ENCODE assay signal across 1 cellular context in genomic region chr11:120180571-120181445, GRCh38.
TF ChIP-seq lines count a peak whose summit lies in the region.

No MANE protein-coding gene starts in this region.

TF ChIP-seq in HepG2, 621 proteins besides CTCF, POLR2A, EP300 and RAD21 (continues in another document):
- TF ChIP-seq, protein P1, sequence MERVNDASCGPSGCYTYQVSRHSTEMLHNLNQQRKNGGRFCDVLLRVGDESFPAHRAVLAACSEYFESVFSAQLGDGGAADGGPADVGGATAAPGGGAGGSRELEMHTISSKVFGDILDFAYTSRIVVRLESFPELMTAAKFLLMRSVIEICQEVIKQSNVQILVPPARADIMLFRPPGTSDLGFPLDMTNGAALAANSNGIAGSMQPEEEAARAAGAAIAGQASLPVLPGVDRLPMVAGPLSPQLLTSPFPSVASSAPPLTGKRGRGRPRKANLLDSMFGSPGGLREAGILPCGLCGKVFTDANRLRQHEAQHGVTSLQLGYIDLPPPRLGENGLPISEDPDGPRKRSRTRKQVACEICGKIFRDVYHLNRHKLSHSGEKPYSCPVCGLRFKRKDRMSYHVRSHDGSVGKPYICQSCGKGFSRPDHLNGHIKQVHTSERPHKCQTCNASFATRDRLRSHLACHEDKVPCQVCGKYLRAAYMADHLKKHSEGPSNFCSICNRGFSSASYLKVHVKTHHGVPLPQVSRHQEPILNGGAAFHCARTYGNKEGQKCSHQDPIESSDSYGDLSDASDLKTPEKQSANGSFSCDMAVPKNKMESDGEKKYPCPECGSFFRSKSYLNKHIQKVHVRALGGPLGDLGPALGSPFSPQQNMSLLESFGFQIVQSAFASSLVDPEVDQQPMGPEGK (CRISPR knock-in tag; IDR thresholded peaks at IDR 0.05): peak; percentile 46; the same call in 1 of the 2 replicates
- peak; percentile 29; the same call in 1 of the 2 replicates for TF ChIP-seq ETV5 (CRISPR knock-in tag; IDR thresholded peaks at IDR 0.05; ENCODE audit: borderline replicate concordance)
- TF ChIP-seq, protein P2, sequence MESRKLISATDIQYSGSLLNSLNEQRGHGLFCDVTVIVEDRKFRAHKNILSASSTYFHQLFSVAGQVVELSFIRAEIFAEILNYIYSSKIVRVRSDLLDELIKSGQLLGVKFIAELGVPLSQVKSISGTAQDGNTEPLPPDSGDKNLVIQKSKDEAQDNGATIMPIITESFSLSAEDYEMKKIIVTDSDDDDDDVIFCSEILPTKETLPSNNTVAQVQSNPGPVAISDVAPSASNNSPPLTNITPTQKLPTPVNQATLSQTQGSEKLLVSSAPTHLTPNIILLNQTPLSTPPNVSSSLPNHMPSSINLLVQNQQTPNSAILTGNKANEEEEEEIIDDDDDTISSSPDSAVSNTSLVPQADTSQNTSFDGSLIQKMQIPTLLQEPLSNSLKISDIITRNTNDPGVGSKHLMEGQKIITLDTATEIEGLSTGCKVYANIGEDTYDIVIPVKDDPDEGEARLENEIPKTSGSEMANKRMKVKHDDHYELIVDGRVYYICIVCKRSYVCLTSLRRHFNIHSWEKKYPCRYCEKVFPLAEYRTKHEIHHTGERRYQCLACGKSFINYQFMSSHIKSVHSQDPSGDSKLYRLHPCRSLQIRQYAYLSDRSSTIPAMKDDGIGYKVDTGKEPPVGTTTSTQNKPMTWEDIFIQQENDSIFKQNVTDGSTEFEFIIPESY (CRISPR knock-in tag; IDR thresholded peaks at IDR 0.05): peak; percentile 42; the same call in 1 of the 2 replicates
- TF ChIP-seq SP1 (IDR thresholded peaks at IDR 0.05): no peak
- no peak for TF ChIP-seq SP1 (CRISPR knock-in tag; IDR thresholded peaks at IDR 0.05)
- no peak for TF ChIP-seq CEBPB (IDR thresholded peaks at IDR 0.05; ENCODE audit: borderline replicate concordance, low read depth, low read length)
- TF ChIP-seq KLF15 (CRISPR knock-in tag; IDR thresholded peaks at IDR 0.05; ENCODE audit: borderline replicate concordance): no peak
- no peak for TF ChIP-seq KDM5B (CRISPR knock-in tag; IDR thresholded peaks at IDR 0.05; ENCODE audit: borderline replicate concordance)
- TF ChIP-seq, protein P3, sequence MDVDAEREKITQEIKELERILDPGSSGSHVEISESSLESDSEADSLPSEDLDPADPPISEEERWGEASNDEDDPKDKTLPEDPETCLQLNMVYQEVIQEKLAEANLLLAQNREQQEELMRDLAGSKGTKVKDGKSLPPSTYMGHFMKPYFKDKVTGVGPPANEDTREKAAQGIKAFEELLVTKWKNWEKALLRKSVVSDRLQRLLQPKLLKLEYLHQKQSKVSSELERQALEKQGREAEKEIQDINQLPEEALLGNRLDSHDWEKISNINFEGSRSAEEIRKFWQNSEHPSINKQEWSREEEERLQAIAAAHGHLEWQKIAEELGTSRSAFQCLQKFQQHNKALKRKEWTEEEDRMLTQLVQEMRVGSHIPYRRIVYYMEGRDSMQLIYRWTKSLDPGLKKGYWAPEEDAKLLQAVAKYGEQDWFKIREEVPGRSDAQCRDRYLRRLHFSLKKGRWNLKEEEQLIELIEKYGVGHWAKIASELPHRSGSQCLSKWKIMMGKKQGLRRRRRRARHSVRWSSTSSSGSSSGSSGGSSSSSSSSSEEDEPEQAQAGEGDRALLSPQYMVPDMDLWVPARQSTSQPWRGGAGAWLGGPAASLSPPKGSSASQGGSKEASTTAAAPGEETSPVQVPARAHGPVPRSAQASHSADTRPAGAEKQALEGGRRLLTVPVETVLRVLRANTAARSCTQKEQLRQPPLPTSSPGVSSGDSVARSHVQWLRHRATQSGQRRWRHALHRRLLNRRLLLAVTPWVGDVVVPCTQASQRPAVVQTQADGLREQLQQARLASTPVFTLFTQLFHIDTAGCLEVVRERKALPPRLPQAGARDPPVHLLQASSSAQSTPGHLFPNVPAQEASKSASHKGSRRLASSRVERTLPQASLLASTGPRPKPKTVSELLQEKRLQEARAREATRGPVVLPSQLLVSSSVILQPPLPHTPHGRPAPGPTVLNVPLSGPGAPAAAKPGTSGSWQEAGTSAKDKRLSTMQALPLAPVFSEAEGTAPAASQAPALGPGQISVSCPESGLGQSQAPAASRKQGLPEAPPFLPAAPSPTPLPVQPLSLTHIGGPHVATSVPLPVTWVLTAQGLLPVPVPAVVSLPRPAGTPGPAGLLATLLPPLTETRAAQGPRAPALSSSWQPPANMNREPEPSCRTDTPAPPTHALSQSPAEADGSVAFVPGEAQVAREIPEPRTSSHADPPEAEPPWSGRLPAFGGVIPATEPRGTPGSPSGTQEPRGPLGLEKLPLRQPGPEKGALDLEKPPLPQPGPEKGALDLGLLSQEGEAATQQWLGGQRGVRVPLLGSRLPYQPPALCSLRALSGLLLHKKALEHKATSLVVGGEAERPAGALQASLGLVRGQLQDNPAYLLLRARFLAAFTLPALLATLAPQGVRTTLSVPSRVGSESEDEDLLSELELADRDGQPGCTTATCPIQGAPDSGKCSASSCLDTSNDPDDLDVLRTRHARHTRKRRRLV (CRISPR knock-in tag; IDR thresholded peaks at IDR 0.05): no peak
- no peak for TF ChIP-seq ZNF670 (CRISPR knock-in tag; IDR thresholded peaks at IDR 0.05; ENCODE audit: borderline replicate concordance)
- TF ChIP-seq PCBP2 (optimal IDR thresholded peaks at IDR 0.05; ENCODE audit: low read depth, low read length, poor library complexity, severe bottlenecking): no peak
- TF ChIP-seq ZFP36L2 (CRISPR knock-in tag; IDR thresholded peaks at IDR 0.05): no peak
- TF ChIP-seq NRL (CRISPR knock-in tag; IDR thresholded peaks at IDR 0.05; ENCODE audit: borderline replicate concordance): 0 out of 2 replicates have a peak, but pooled peaks have one; percentile 41
- no peak for TF ChIP-seq LRRFIP1 (CRISPR knock-in tag; conservative IDR thresholded peaks at IDR 0.05)
- no peak for TF ChIP-seq PRPF4 (IDR thresholded peaks at IDR 0.05; ENCODE audit: low read depth, low read length, poor library complexity, severe bottlenecking)
- no peak for TF ChIP-seq ZNF333 (CRISPR knock-in tag; IDR thresholded peaks at IDR 0.05; ENCODE audit: borderline replicate concordance)
- TF ChIP-seq TFE3 (CRISPR knock-in tag; IDR thresholded peaks at IDR 0.05): no peak
- no peak for TF ChIP-seq HES4 (CRISPR knock-in tag; IDR thresholded peaks at IDR 0.05; ENCODE audit: borderline replicate concordance)
- TF ChIP-seq FIP1L1 (IDR thresholded peaks at IDR 0.05; ENCODE audit: borderline replicate concordance, insufficient read depth, low read depth, low read length): no peak
- no peak; the same call in 1 of the 2 replicates for TF ChIP-seq SMC3 (IDR thresholded peaks at IDR 0.05; ENCODE audit: low read length)
- no peak for TF ChIP-seq XRCC5 (optimal IDR thresholded peaks at IDR 0.05; ENCODE audit: low read length)
- 0 out of 2 replicates have a peak, but pooled peaks have one; percentile 25 for TF ChIP-seq SAP130 (CRISPR knock-in tag; IDR thresholded peaks at IDR 0.05; ENCODE audit: low read depth)
- TF ChIP-seq TCF12 (IDR thresholded peaks at IDR 0.05): no peak
- TF ChIP-seq TCF12 (CRISPR knock-in tag; IDR thresholded peaks at IDR 0.05): no peak
- no peak for TF ChIP-seq MED8 (CRISPR knock-in tag; IDR thresholded peaks at IDR 0.05; ENCODE audit: insufficient replicate concordance)
- TF ChIP-seq ZNF432 (CRISPR knock-in tag; IDR thresholded peaks at IDR 0.05; ENCODE audit: borderline replicate concordance): no peak
- peak; percentile 61 for TF ChIP-seq FOSL2 (CRISPR knock-in tag; IDR thresholded peaks at IDR 0.05)
- no peak for TF ChIP-seq ZFX (CRISPR knock-in tag; IDR thresholded peaks at IDR 0.05; ENCODE audit: low read depth)
- TF ChIP-seq ZNF180 (CRISPR knock-in tag; IDR thresholded peaks at IDR 0.05; ENCODE audit: borderline replicate concordance, low read depth): no peak
- no peak for TF ChIP-seq ZNF678 (CRISPR knock-in tag; IDR thresholded peaks at IDR 0.05)
- TF ChIP-seq PHF21A (CRISPR knock-in tag; IDR thresholded peaks at IDR 0.05): no peak
- TF ChIP-seq PITX1 (CRISPR knock-in tag; IDR thresholded peaks at IDR 0.05): no peak
- TF ChIP-seq STAG1 (CRISPR knock-in tag; IDR thresholded peaks at IDR 0.05): peak; percentile 38
- TF ChIP-seq ZBTB37 (CRISPR knock-in tag; IDR thresholded peaks at IDR 0.05): no peak
- TF ChIP-seq ZNF790 (CRISPR knock-in tag; IDR thresholded peaks at IDR 0.05; ENCODE audit: borderline replicate concordance): no peak
- TF ChIP-seq MAF1 (CRISPR knock-in tag; IDR thresholded peaks at IDR 0.05; ENCODE audit: borderline replicate concordance): no peak
- TF ChIP-seq ZNF777 (CRISPR knock-in tag; IDR thresholded peaks at IDR 0.05): no peak
- TF ChIP-seq ZNF687 (CRISPR knock-in tag; IDR thresholded peaks at IDR 0.05): peak; percentile 32; the same call in 1 of the 2 replicates
